1 cellular context compared by ENCODE assay signal in genomic region chr12:127041985-127042625, GRCh38.
A peak's percentile ranks its signal among the peaks of the same experiment; 100 is the strongest.
TF ChIP-seq lines count a peak whose summit lies in the region.

No MANE protein-coding gene starts in this region.

TF ChIP-seq in GM12878, 131 proteins besides CTCF, POLR2A, EP300 and RAD21 (continued from another document):
- TF ChIP-seq E4F1 (IDR thresholded peaks at IDR 0.05; ENCODE audit: borderline replicate concordance, partially characterized antibody) (no peak), ATF2 (IDR thresholded peaks at IDR 0.05; ENCODE audit: low read length) (peak; percentile 98), CEBPB (IDR thresholded peaks at IDR 0.05; ENCODE audit: borderline replicate concordance in 1 of 2, low read depth in 2 of 2, low read length in 2 of 2) (peak; percentile 81 to 98; a peak in 3 of 4 replicates), FOXM1 (IDR thresholded peaks at IDR 0.05; ENCODE audit: low read depth, low read length) (peak; percentile 97), MYB (IDR thresholded peaks at IDR 0.05; ENCODE audit: borderline replicate concordance, low read depth, low read length) (no peak), NR2C1 (IDR thresholded peaks at IDR 0.05) (0 out of 2 replicates have a peak, but pooled peaks have one; percentile 23), FOXK2 (IDR thresholded peaks at IDR 0.05) (no peak), BRCA1 (IDR thresholded peaks at IDR 0.05; ENCODE audit: low read depth, low read length) (no peak), BCLAF1 (IDR thresholded peaks at IDR 0.05) (no peak), SP1 (IDR thresholded peaks at IDR 0.05; ENCODE audit: low read depth, low read length) (peak; percentile 50), JUND (IDR thresholded peaks at IDR 0.05; ENCODE audit: low read depth, low read length) (peak; percentile 66), NBN (IDR thresholded peaks at IDR 0.05) (peak; percentile 24; the same call in 1 of the 2 replicates), HDAC6 (IDR thresholded peaks at IDR 0.05; ENCODE audit: unreplicated experiment) (no peak), JUNB (IDR thresholded peaks at IDR 0.05) (peak; percentile 94), FOS (IDR thresholded peaks at IDR 0.05; ENCODE audit: borderline replicate concordance, extremely low read depth, insufficient read length) (no peak), RFX5 (IDR thresholded peaks at IDR 0.05; ENCODE audit: low read depth, low read length) (no peak), KDM1A (IDR thresholded peaks at IDR 0.05; ENCODE audit: borderline replicate concordance) (no peak), ZZZ3 (IDR thresholded peaks at IDR 0.05; ENCODE audit: control insufficient read depth, insufficient read length, low read depth) (no peak), E2F4 (IDR thresholded peaks at IDR 0.05; ENCODE audit: low read depth, low read length) (no peak), POLR2AphosphoS2 (IDR thresholded peaks at IDR 0.05; ENCODE audit: low read depth, low read length) (no peak), BHLHE40 (IDR thresholded peaks at IDR 0.05; ENCODE audit: borderline replicate concordance in 1 of 2, low read depth in 2 of 2, low read length in 1 of 2) (peak; percentile 37 to 60; a peak in 3 of 4 replicates), BCL11A (IDR thresholded peaks at IDR 0.05; ENCODE audit: low read depth, low read length) (peak; percentile 95), MXI1 (IDR thresholded peaks at IDR 0.05; ENCODE audit: low read depth, low read length) (no peak), ETV6 (conservative IDR thresholded peaks at IDR 0.05 in 1 of 2, IDR thresholded peaks at IDR 0.05 in 1 of 2; ENCODE audit: borderline replicate concordance in 1 of 2, low read depth in 1 of 2) (peak in 1 of 2 experiments; percentile 86; a peak in 2 of 4 replicates), MEF2B (IDR thresholded peaks at IDR 0.05; ENCODE audit: partially characterized antibody, poor library complexity, severe bottlenecking) (peak; percentile 98), SREBF1 (IDR thresholded peaks at IDR 0.05; ENCODE audit: low read length) (no peak), NFIC (IDR thresholded peaks at IDR 0.05; ENCODE audit: low read depth, low read length) (peak; percentile 98), TCF12 (IDR thresholded peaks at IDR 0.05; ENCODE audit: low read depth, low read length) (peak; percentile 96)
